In genomic region chr6:70758883-70759282, GRCh38 we compare ENCODE assay signal across 1 cellular context.
TF ChIP-seq lines count a peak whose summit lies in the region.

No MANE protein-coding gene starts in this region.

TF ChIP-seq in SK-N-SH treated with all-trans-retinoic acid at 6 μM for 48 hours, 23 proteins besides CTCF, POLR2A, EP300 and RAD21 (continued from another document):
- TF ChIP-seq CSRNP3 (CRISPR knock-in tag; IDR thresholded peaks at IDR 0.05), result no peak
- TF ChIP-seq ZNF8 (CRISPR knock-in tag; IDR thresholded peaks at IDR 0.05), result no peak
TF ChIP-seq in SK-N-SH treated with all-trans-retinoic acid at 6 μM for 48 hours: peak in this region for 0.
